In genomic region chr10:119273413-119273812, GRCh38 we compare ENCODE assay signal across 17 cellular contexts.
DNase-seq lines count a peak whose midpoint lies in the region; ATAC-seq, FAIRE-seq and TF ChIP-seq lines count a peak whose summit lies in the region.
"Had no signal": no experiment of that assay in that cellular context is flagged by ENCODE, and none has a peak within 500 bp of the region (broad histone marks: within the 10 kb centered on the region; RNA-seq: fewer than 3 reads in every experiment).

No MANE protein-coding gene starts in this region.

- no peak for ATAC-seq in naive thymus-derived CD4-positive, alpha-beta T cell
- no peak for ATAC-seq in HG03095 (IDR thresholded peaks at IDR 0.05; ENCODE audit: unreplicated experiment)

- POLR2A ChIA-PET in naive thymus-derived CD4-positive, alpha-beta T cell (lab: Charles Lee) = no interaction called here

- H3K4me3 ChIP-seq in ascending aorta (no peak overlapping the region), subcutaneous abdominal adipose tissue (ENCODE audit: low read depth in 1 of 5, low read length in 5 of 5) (no peak overlapping the region), HAP-1 (no peak overlapping the region)
- H3K4me3 ChIP-seq in naive thymus-derived CD4-positive, alpha-beta T cell (ENCODE audit: low read length) = no peak overlapping the region
- H3K4me3 ChIP-seq: BLaER1 treated with 17β-estradiol and CSF1 and Interleukin-3, amounts not matched to agents 10 nM and 100 nM had no signal

- H3K4me3 Mint-ChIP-seq in naive thymus-derived CD4-positive, alpha-beta T cell = peak overlapping the region in 1 of 10 donors; percentile 64

- CTCF ChIA-PET in naive thymus-derived CD4-positive, alpha-beta T cell (lab: Charles Lee) = no interaction called here

- H3K4me1 ChIP-seq in ascending aorta = peaks cover 24 to 35% of the 10 kb centered on the region in 2 donors
- peaks cover 38 to 49% of the 10 kb centered on the region in 2 donors for H3K4me1 ChIP-seq in naive thymus-derived CD4-positive, alpha-beta T cell (ENCODE audit: control insufficient read depth in 2 of 2, insufficient read depth in 2 of 2, low read length in 2 of 2)
- H3K4me1 ChIP-seq in subcutaneous abdominal adipose tissue (ENCODE audit: control insufficient read depth in 5 of 5, insufficient read depth in 5 of 5, low read length in 5 of 5) = peaks cover 7 to 58% (median 42%) of the 10 kb centered on the region in 5 donors
- peaks cover 8% of the 10 kb centered on the region for H3K4me1 ChIP-seq in HAP-1

- no peaks in the 10 kb centered on the region for H3K36me3 ChIP-seq in ascending aorta
- no peaks in the 10 kb centered on the region for H3K36me3 ChIP-seq in naive thymus-derived CD4-positive, alpha-beta T cell (ENCODE audit: control insufficient read depth in 2 of 3, insufficient read depth in 3 of 3, low read length in 3 of 3)
- H3K36me3 ChIP-seq in subcutaneous abdominal adipose tissue (ENCODE audit: control insufficient read depth in 5 of 5, insufficient read depth in 5 of 5, low read length in 5 of 5) = no peaks in the 10 kb centered on the region
- H3K36me3 ChIP-seq in HAP-1 (replicated peaks) = no peaks in the 10 kb centered on the region
- H3K36me3 ChIP-seq: BLaER1 treated with 17β-estradiol and CSF1 and Interleukin-3, amounts not matched to agents 10 nM and 100 nM had no signal

- peak overlapping the region; percentile 76 to 90 for H3K27ac ChIP-seq in ascending aorta
- no peak overlapping the region for H3K27ac ChIP-seq in naive thymus-derived CD4-positive, alpha-beta T cell (ENCODE audit: low read depth, low read length)
- H3K27ac ChIP-seq in subcutaneous abdominal adipose tissue (ENCODE audit: low read depth, low read length) = peak overlapping the region; percentile 74
- H3K27ac ChIP-seq: BLaER1 treated with 17β-estradiol and CSF1 and Interleukin-3, amounts not matched to agents 10 nM and 100 nM had no signal

- H3K4me1 Mint-ChIP-seq in naive thymus-derived CD4-positive, alpha-beta T cell = peaks cover 33 to 85% (median 74%) of the 10 kb centered on the region in 7 donors

- TF ChIP-seq CTCF in ascending aorta (IDR thresholded peaks at IDR 0.05) = no peak

- no peak for DNase-seq in GM12891 (ENCODE audit: insufficient read length, low spot score)
- no peak for DNase-seq in ascending aorta (ENCODE audit: low spot score in 2 of 2)
- no peak for DNase-seq in naive thymus-derived CD4-positive, alpha-beta T cell
- no peak for DNase-seq in H54 (ENCODE audit: insufficient read length, low spot score)
- DNase-seq in HAP-1 (ENCODE audit: low spot score in 2 of 2) = no peak
- DNase-seq: COR-L47, DMS153, EL, MV-4-11, NCI-H1417 treated with DMSO at 0.1 percent for 48 hours, NCI-H2029 treated with DMSO at 0.1 percent for 48 hours, NCI-H510A treated with DMSO at 0.1 percent for 48 hours, SHP77 treated with DMSO at 0.1 percent for 48 hours had no signal

- intact Hi-C loops in ascending aorta (cut with DNase I) = no loop called here
- intact Hi-C loops in naive thymus-derived CD4-positive, alpha-beta T cell (cut with micrococcal nuclease) = no loop called here

- H3K27me3 ChIP-seq in ascending aorta = no peaks in the 10 kb centered on the region
- no peaks in the 10 kb centered on the region for H3K27me3 ChIP-seq in naive thymus-derived CD4-positive, alpha-beta T cell (ENCODE audit: control insufficient read depth in 2 of 2, insufficient read depth in 2 of 2, low read length in 2 of 2)
- H3K27me3 ChIP-seq in subcutaneous abdominal adipose tissue (ENCODE audit: control insufficient read depth in 5 of 5, insufficient read depth in 4 of 5, low read length in 5 of 5) = no peaks in the 10 kb centered on the region
- H3K27me3 ChIP-seq in HAP-1 (ENCODE audit: low read depth) = no peaks in the 10 kb centered on the region
- H3K27me3 ChIP-seq: BLaER1 treated with 17β-estradiol and CSF1 and Interleukin-3, amounts not matched to agents 10 nM and 100 nM had no signal

- peaks cover 0 to 19% (median 4%) of the 10 kb centered on the region in 5 donors for H3K36me3 Mint-ChIP-seq in naive thymus-derived CD4-positive, alpha-beta T cell

- H3K9ac ChIP-seq in subcutaneous abdominal adipose tissue (ENCODE audit: low read length in 5 of 5) = no peak overlapping the region
- H3K9ac ChIP-seq: BLaER1 treated with 17β-estradiol and CSF1 and Interleukin-3, amounts not matched to agents 10 nM and 100 nM had no signal

- H3K27me3 Mint-ChIP-seq in naive thymus-derived CD4-positive, alpha-beta T cell = no peaks in the 10 kb centered on the region

- H3K9me3 Mint-ChIP-seq in naive thymus-derived CD4-positive, alpha-beta T cell = no peaks in the 10 kb centered on the region

- no peaks in the 10 kb centered on the region for H3K9me3 ChIP-seq in ascending aorta
- no peaks in the 10 kb centered on the region for H3K9me3 ChIP-seq in naive thymus-derived CD4-positive, alpha-beta T cell (ENCODE audit: control insufficient read depth in 2 of 3, low read length in 3 of 3)
- H3K9me3 ChIP-seq in subcutaneous abdominal adipose tissue (ENCODE audit: control insufficient read depth in 5 of 5, low read length in 5 of 5) = no peaks in the 10 kb centered on the region
- H3K9me3 ChIP-seq in HAP-1 = no peaks in the 10 kb centered on the region
- H3K9me3 ChIP-seq: BLaER1 treated with 17β-estradiol and CSF1 and Interleukin-3, amounts not matched to agents 10 nM and 100 nM had no signal

- FAIRE-seq in GM12891 (lab: Jason Lieb, UNC) (peak; percentile 5), H54 (lab: Jason Lieb, UNC) (no peak)
- FAIRE-seq: RCC 7860 had no signal

- TF ChIP-seq POLR2A in GM12891 (IDR thresholded peaks at IDR 0.05; ENCODE audit: low read depth, low read length) (no peak), H54 (IDR thresholded peaks at IDR 0.05; ENCODE audit: low read depth, low read length) (no peak)

- H3K27ac Mint-ChIP-seq in naive thymus-derived CD4-positive, alpha-beta T cell = peak overlapping the region in 6 of 9 donors; percentile 19 to 89 (median 70)

- in situ Hi-C loops in HAP-1 (cut with MboI; ENCODE audit: low sequenced_read_pairs) = no loop called here

TF ChIP-seq in GM12891, 5 proteins besides CTCF, POLR2A, EP300 and RAD21:
- TF ChIP-seq PAX5 (IDR thresholded peaks at IDR 0.05; ENCODE audit: insufficient read depth, low read length, severe bottlenecking) (no peak), TAF1 (IDR thresholded peaks at IDR 0.05; ENCODE audit: low read depth, low read length) (no peak), SPI1 (IDR thresholded peaks at IDR 0.05; ENCODE audit: low read depth, low read length) (no peak), POLR2AphosphoS5 (IDR thresholded peaks at IDR 0.05; ENCODE audit: low read depth, low read length) (no peak), POU2F2 (IDR thresholded peaks at IDR 0.05; ENCODE audit: low read depth, low read length) (no peak)
